ENCODE assay signal across 1 cellular context in genomic region chr7:2804227-2804763, GRCh38.
TF ChIP-seq lines count a peak whose summit lies in the region.

No MANE protein-coding gene starts in this region.

TF ChIP-seq in endothelial cell of umbilical vein, 7 proteins besides CTCF, POLR2A, EP300 and RAD21:
- TF ChIP-seq EZH2 (IDR thresholded peaks at IDR 0.05; ENCODE audit: borderline replicate concordance, low read depth, low read length, severe bottlenecking) (no peak), POLR2AphosphoS5 (IDR thresholded peaks at IDR 0.05; ENCODE audit: insufficient read depth, low read depth, low read length) (no peak), MAX (IDR thresholded peaks at IDR 0.05; ENCODE audit: insufficient read depth, insufficient read length) (no peak), GATA2 (IDR thresholded peaks at IDR 0.05; ENCODE audit: insufficient read depth, insufficient read length, low read depth, low read length) (no peak), FOS (IDR thresholded peaks at IDR 0.05; ENCODE audit: borderline replicate concordance, insufficient read depth, low read length) (no peak), MYC (IDR thresholded peaks at IDR 0.05; ENCODE audit: low read depth, low read length) (no peak), JUN (IDR thresholded peaks at IDR 0.05; ENCODE audit: borderline replicate concordance, insufficient read depth, insufficient read length, low read depth) (no peak)
TF ChIP-seq in endothelial cell of umbilical vein: peak in this region for 0.
